Comparison of ENCODE assay signal across 19 cellular contexts in genomic region chr9:95067888-95068287, GRCh38.
DNase-seq lines count a peak whose midpoint lies in the region; ATAC-seq, FAIRE-seq and TF ChIP-seq lines count a peak whose summit lies in the region.
"Had no signal": no experiment of that assay in that cellular context is flagged by ENCODE, and none has a peak within 500 bp of the region (broad histone marks: within the 10 kb centered on the region; RNA-seq: fewer than 3 reads in every experiment).

No MANE protein-coding gene starts in this region.

- H3K4me3 ChIP-seq in esophagus (ENCODE audit: low read depth in 1 of 2, low read length in 2 of 2) = no peak overlapping the region
- no peak overlapping the region for H3K4me3 ChIP-seq in sigmoid colon
- no peak overlapping the region for H3K4me3 ChIP-seq in aorta (ENCODE audit: low read length in 2 of 2)
- H3K4me3 ChIP-seq: lung had no signal

- H3K27ac ChIP-seq in esophagus (ENCODE audit: low read depth in 2 of 2, low read length in 1 of 2) (peak overlapping the region; percentile 35 to 68), sigmoid colon (peak overlapping the region; percentile 77 to 99 (median 85)), aorta (ENCODE audit: low read depth in 1 of 2, low read length in 2 of 2) (peak overlapping the region; percentile 48 to 69)

- ATAC-seq in aorta (ENCODE audit: low FRiP score) = no peak
- ATAC-seq: activated T-cell treated with anti-CD3 and anti-CD28 coated beads, Interleukin-2, amount 50 U/mL, for 4 hours had no signal

- no peak for TF ChIP-seq EP300 in sigmoid colon (IDR thresholded peaks at IDR 0.05)

- H3K36me3 ChIP-seq in esophagus (ENCODE audit: control insufficient read depth in 2 of 2, insufficient read depth in 2 of 2, low read length in 1 of 2) (peaks cover 7 to 23% of the 10 kb centered on the region in 2 donors), sigmoid colon (peaks cover 0 to 35% (median 10%) of the 10 kb centered on the region in 4 donors), aorta (ENCODE audit: control insufficient read depth in 1 of 2, insufficient read depth in 2 of 2, low read length in 1 of 2) (peaks cover 0 to 2% of the 10 kb centered on the region in 2 donors)

- no peak for FAIRE-seq in HTR-8/SVneo (lab: Jason Lieb, UNC)
- FAIRE-seq: GM19239, kidney had no signal

- H3K27me3 ChIP-seq in esophagus (ENCODE audit: control insufficient read depth in 1 of 2, insufficient read depth in 2 of 2, low read length in 2 of 2) (no peaks in the 10 kb centered on the region), sigmoid colon (no peaks in the 10 kb centered on the region), aorta (ENCODE audit: control insufficient read depth in 1 of 2, insufficient read depth in 2 of 2, low read length in 1 of 2) (no peaks in the 10 kb centered on the region)

- peaks cover 7 to 23% of the 10 kb centered on the region in 2 donors for H3K4me1 ChIP-seq in esophagus (ENCODE audit: control insufficient read depth in 2 of 2, insufficient read depth in 2 of 2, low read length in 1 of 2)
- H3K4me1 ChIP-seq in sigmoid colon = peaks cover 0 to 100% (median 98%) of the 10 kb centered on the region in 4 donors
- peaks cover 5 to 12% of the 10 kb centered on the region in 2 donors for H3K4me1 ChIP-seq in aorta (ENCODE audit: control insufficient read depth in 1 of 2, insufficient read depth in 2 of 2, low read length in 2 of 2)

- intact Hi-C loops in sigmoid colon (cut with DNase I) (loop anchor here (5.0 kb wide), 1 partner anchor 61 kb away; no protein-coding TSS in a partner anchor), aorta (cut with DNase I) (no loop called here)

- no peak for TF ChIP-seq CTCF in sigmoid colon (IDR thresholded peaks at IDR 0.05)

- peak; percentile 3 for DNase-seq in astrocyte of the hippocampus (ENCODE audit: low read depth, low spot score)
- DNase-seq in sigmoid colon = no peak
- DNase-seq in aorta = no peak
- no peak for DNase-seq in SHP77 treated with DMSO at 0.1 percent for 48 hours (lab: John Stamatoyannopoulos, UW)
- no peak for DNase-seq in HTR-8/SVneo (ENCODE audit: insufficient read length, low spot score)
- no peak for DNase-seq in GOT3 (lab: John Stamatoyannopoulos, UW)
- DNase-seq: activated CD8-positive, alpha-beta memory T cell treated with anti-CD3 and anti-CD28 coated beads for 24 hours; activated T-cell treated with anti-CD3 and anti-CD28 coated beads, Interleukin-2, amount 50 U/mL, for 4 hours; amniotic stem cell; central memory CD4-positive, alpha-beta T cell; effector CD4-positive, alpha-beta T cell; kidney; NCI-H1105; NCI-H2029 treated with DMSO at 0.1 percent for 48 hours; NCI-H2227 treated with DMSO at 0.1 percent for 48 hours; substantia nigra had no signal

- TF ChIP-seq POLR2A in sigmoid colon (IDR thresholded peaks at IDR 0.05) = no peak

- WGBS in esophagus, 2 donors = 21 to 37% methylated on average over 2 of the region's 2 CpGs
- WGBS in sigmoid colon, 2 donors = 45% methylated on average over 2 of the region's 2 CpGs
- WGBS in aorta, 2 donors = 15% methylated on average over 2 of the region's 2 CpGs

- H3K9me3 ChIP-seq in esophagus (ENCODE audit: control insufficient read depth in 2 of 2, insufficient read depth in 1 of 2, low read depth in 1 of 2, low read length in 1 of 2) (no peaks in the 10 kb centered on the region), sigmoid colon (no peaks in the 10 kb centered on the region), aorta (ENCODE audit: control insufficient read depth, low read length) (no peaks in the 10 kb centered on the region)
